In the genomic region with DNA sequence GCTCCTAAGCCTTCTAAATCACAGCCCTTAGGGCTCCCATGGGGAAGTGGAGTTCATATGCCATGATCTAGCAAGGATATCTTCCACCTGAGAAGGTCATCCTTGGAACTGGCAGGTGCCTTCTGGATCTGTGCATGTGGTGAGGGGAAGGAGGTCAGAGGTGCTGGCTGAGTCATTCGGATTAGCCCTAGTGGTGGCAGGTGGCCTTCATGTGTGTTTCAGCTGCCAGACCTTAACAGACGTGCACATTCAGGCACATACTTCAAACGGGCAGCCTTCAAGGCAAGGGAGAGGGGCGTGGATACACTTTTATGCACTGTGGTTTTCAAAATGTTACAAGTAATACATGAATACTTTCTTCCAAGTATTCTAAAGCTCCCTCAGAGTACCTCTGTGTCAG, we compare ENCODE assay signal across 18 cellular contexts. TPM values are rescaled to one million over a fixed set of nuclear protein-coding genes. Genes with fewer than 3 reads are reported as not detected.
DNase-seq lines count a peak whose midpoint lies in the region; ATAC-seq and TF ChIP-seq lines count a peak whose summit lies in the region.
"Had no signal": no experiment of that assay in that cellular context is flagged by ENCODE, and none has a peak within 500 bp of the region (broad histone marks: within the 10 kb centered on the region; RNA-seq: fewer than 3 reads in every experiment).

No MANE protein-coding gene starts in this region.

- no peak for ATAC-seq in HG03108 (IDR thresholded peaks at IDR 0.05; ENCODE audit: unreplicated experiment)
- ATAC-seq: A549 had no signal

- no peak overlapping the region for H3K4me3 Mint-ChIP-seq in T-helper 2 cell treated with Interferon-gamma antibody and Interleukin-4, amounts not matched to agents 5 μg/mL and 100 μg/mL, for 36 hours
- H3K4me3 Mint-ChIP-seq: CD8-positive, alpha-beta memory T cell had no signal

- H3K27ac Mint-ChIP-seq in T-helper 2 cell treated with Interferon-gamma antibody and Interleukin-4, amounts not matched to agents 5 μg/mL and 100 μg/mL, for 36 hours = peak overlapping the region; percentile 16
- H3K27ac Mint-ChIP-seq: CD8-positive, alpha-beta memory T cell had no signal

- no peaks in the 10 kb centered on the region for H3K9me3 Mint-ChIP-seq in T-helper 2 cell treated with Interferon-gamma antibody and Interleukin-4, amounts not matched to agents 5 μg/mL and 100 μg/mL, for 36 hours

- no peaks in the 10 kb centered on the region for H3K36me3 Mint-ChIP-seq in T-helper 2 cell treated with Interferon-gamma antibody and Interleukin-4, amounts not matched to agents 5 μg/mL and 100 μg/mL, for 36 hours (ENCODE audit: low read depth)
- H3K36me3 Mint-ChIP-seq: CD8-positive, alpha-beta memory T cell had no signal

- H3K4me1 Mint-ChIP-seq in T-helper 2 cell treated with Interferon-gamma antibody and Interleukin-4, amounts not matched to agents 5 μg/mL and 100 μg/mL, for 36 hours (ENCODE audit: low read depth) = no peaks in the 10 kb centered on the region
- H3K4me1 Mint-ChIP-seq: CD8-positive, alpha-beta memory T cell had no signal

- TF ChIP-seq CTCF in GM12873 (IDR thresholded peaks at IDR 0.05; ENCODE audit: insufficient read depth, low read depth, low read length, missing control alignments) = peak; percentile 5

- DNase-seq in T-helper 2 cell treated with Interferon-gamma antibody and Interleukin-4, amounts not matched to agents 5 μg/mL and 100 μg/mL, for 36 hours (ENCODE audit: low spot score) = no peak
- DNase-seq in T-helper 2 cell (no peak), SHP77 treated with DMSO at 0.1 percent for 48 hours (lab: John Stamatoyannopoulos, UW) (peak; percentile 15), myocyte (ENCODE audit: low read depth) (peak; percentile 30), D341Med (ENCODE audit: low spot score) (no peak)
- DNase-seq in effector CD4-positive, alpha-beta T cell = no peak
- DNase-seq: CD8-positive, alpha-beta memory T cell; EL; GOT3; NCI-H1417 treated with DMSO at 0.1 percent for 48 hours; NCI-H2029 treated with DMSO at 0.1 percent for 48 hours; NCI-H2171; NCI-H526 had no signal

- H3K27me3 Mint-ChIP-seq in T-helper 2 cell treated with Interferon-gamma antibody and Interleukin-4, amounts not matched to agents 5 μg/mL and 100 μg/mL, for 36 hours (ENCODE audit: low read depth) = no peaks in the 10 kb centered on the region

RNA-seq across cellular contexts. Expression of a gene that starts 51.2 kb away (rescaled TPM):
- total RNA-seq in myocyte = 0.10 and 0.19 TPM in 2 replicates
- not detected for polyA plus RNA-seq in myocyte (2012)
- total RNA-seq: CD8-positive, alpha-beta memory T cell; M059J; T-helper 2 cell treated with Interferon-gamma antibody and Interleukin-4, amounts not matched to agents 100 ng/mL and 5 ng/mL, for 36 hours had no signal
- polyA plus RNA-seq: CD8-positive, alpha-beta memory T cell had no signal

Comparison
In these comparisons a context has a peak if more than half of its experiments do, and no peak if none do; other contexts are left out.
1. DNase-seq: peak in SHP77 treated with DMSO at 0.1 percent for 48 hours (single experiment) and myocyte (single experiment); none in T-helper 2 cell treated with Interferon-gamma antibody and Interleukin-4, amounts not matched to agents 5 μg/mL and 100 μg/mL, for 36 hours (single experiment), T-helper 2 cell (0 of 5), effector CD4-positive, alpha-beta T cell (single experiment) and D341Med (single experiment).